ENCODE assay signal across 1 cellular context in genomic region chr9:30722065-30722464, GRCh38.
TF ChIP-seq lines count a peak whose summit lies in the region.

No MANE protein-coding gene starts in this region.

TF ChIP-seq in GM23338, 12 proteins besides CTCF, POLR2A, EP300 and RAD21 (continued from another document):
- TF ChIP-seq REST (IDR thresholded peaks at IDR 0.05; ENCODE audit: unreplicated experiment) (no peak), ZNF462 (CRISPR knock-in tag; IDR thresholded peaks at IDR 0.05) (no peak), ZNF114 (CRISPR knock-in tag; IDR thresholded peaks at IDR 0.05) (no peak), JUNB (IDR thresholded peaks at IDR 0.05; ENCODE audit: unreplicated experiment) (no peak)
